ENCODE assay signal across 8 cellular contexts in the genomic region with DNA sequence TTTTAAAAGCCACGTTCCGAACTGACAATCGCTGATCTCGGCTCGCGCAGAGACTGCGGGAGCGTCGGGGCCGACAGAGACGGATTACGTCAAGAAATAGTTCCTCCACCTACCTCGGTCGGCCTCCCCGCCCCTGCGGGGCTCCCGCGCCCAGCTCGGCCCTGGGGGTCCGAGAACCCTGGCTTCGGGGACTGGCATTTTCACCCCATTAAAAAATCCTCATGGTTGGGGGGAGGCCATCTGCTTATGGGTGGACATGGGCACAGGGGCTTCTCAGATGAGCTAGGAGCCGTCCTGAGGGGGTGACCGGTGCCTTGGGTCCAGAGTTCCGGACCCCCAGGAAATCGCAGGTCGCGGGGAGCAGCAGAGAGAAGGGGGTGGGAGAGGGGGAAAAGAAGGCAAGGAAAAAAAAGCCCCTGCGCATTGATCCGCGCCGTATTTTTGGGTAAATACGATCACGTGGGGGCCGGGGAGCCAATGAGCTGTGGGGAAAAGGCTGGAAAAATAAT. TPM values are rescaled to one million over a fixed set of nuclear protein-coding genes. Genes with fewer than 3 reads are reported as not detected.
DNase-seq lines count a peak whose midpoint lies in the region; ATAC-seq, FAIRE-seq and TF ChIP-seq lines count a peak whose summit lies in the region.

No MANE protein-coding gene starts in this region.

- H3K27me3 Mint-ChIP-seq in activated CD4-positive, alpha-beta T cell treated with anti-CD3 and anti-CD28 coated beads for 36 hours = peaks cover 87% of the 10 kb centered on the region
- peaks cover 34% of the 10 kb centered on the region for H3K27me3 Mint-ChIP-seq in endothelial cell (ENCODE audit: unreplicated experiment)

- FAIRE-seq in GM19239 (lab: Jason Lieb, UNC) = no peak

- CTCF ChIA-PET in activated CD4-positive, alpha-beta T cell treated with anti-CD3 and anti-CD28 coated beads for 36 hours (lab: Charles Lee) = interaction anchor here (0.6 to 3.8 kb wide), 14 partner anchors 9 to 216 kb away, joined by 3 to 17 read pairs (median 4); a partner anchor contains a TSS

- intact Hi-C loops in activated CD4-positive, alpha-beta T cell treated with anti-CD3 and anti-CD28 coated beads for 36 hours (cut with DNase I, micrococcal nuclease) = loop anchor here in 1 of 2 experiments (5.0 kb wide), 1 partner anchor 47 kb away; a partner anchor contains a TSS

- no peak overlapping the region for H3K27ac Mint-ChIP-seq in activated CD4-positive, alpha-beta T cell treated with anti-CD3 and anti-CD28 coated beads for 36 hours
- no peak overlapping the region for H3K27ac Mint-ChIP-seq in endothelial cell (ENCODE audit: unreplicated experiment)

- POLR2A ChIA-PET in activated CD4-positive, alpha-beta T cell treated with anti-CD3 and anti-CD28 coated beads for 36 hours (lab: Charles Lee) = no interaction called here

- peak; percentile 60 for DNase-seq in activated CD4-positive, alpha-beta T cell treated with anti-CD3 and anti-CD28 coated beads for 36 hours
- DNase-seq in activated CD4-positive, alpha-beta T cell treated with anti-CD3 and anti-CD28 coated beads for 1 hour = no peak
- DNase-seq in NCI-H2227 treated with DMSO at 0.1 percent for 48 hours (lab: John Stamatoyannopoulos, UW) = peak; percentile 32
- no peak for DNase-seq in endothelial cell (ENCODE audit: low spot score)
- peak; percentile 69 for DNase-seq in skeletal muscle cell (ENCODE audit: low read depth)
- no peak for DNase-seq in GM19239 (ENCODE audit: insufficient read length, low spot score)
- DNase-seq in NAMALWA (ENCODE audit: low spot score) = no peak
- DNase-seq in anterior cingulate cortex (lab: John Stamatoyannopoulos, UW) = no peak

- no peak for TF ChIP-seq CTCF in endothelial cell (IDR thresholded peaks at IDR 0.05; ENCODE audit: unreplicated experiment)

- no peaks in the 10 kb centered on the region for H3K36me3 Mint-ChIP-seq in activated CD4-positive, alpha-beta T cell treated with anti-CD3 and anti-CD28 coated beads for 36 hours (ENCODE audit: low read depth)
- no peaks in the 10 kb centered on the region for H3K36me3 Mint-ChIP-seq in endothelial cell (ENCODE audit: low read depth, unreplicated experiment)

- H3K4me3 ChIP-seq in skeletal muscle cell (ENCODE audit: low read depth, low read length) = peak overlapping the region; percentile 71

- H3K4me3 Mint-ChIP-seq in activated CD4-positive, alpha-beta T cell treated with anti-CD3 and anti-CD28 coated beads for 36 hours = peak overlapping the region; percentile 41
- peak overlapping the region; percentile 67 for H3K4me3 Mint-ChIP-seq in endothelial cell (ENCODE audit: unreplicated experiment)

- peaks cover 24% of the 10 kb centered on the region for H3K4me1 Mint-ChIP-seq in activated CD4-positive, alpha-beta T cell treated with anti-CD3 and anti-CD28 coated beads for 36 hours
- H3K4me1 Mint-ChIP-seq in endothelial cell (ENCODE audit: unreplicated experiment) = peaks cover 10% of the 10 kb centered on the region

- no peak for ATAC-seq in activated CD4-positive, alpha-beta T cell treated with anti-CD3 and anti-CD28 coated beads for 36 hours

- no peaks in the 10 kb centered on the region for H3K9me3 Mint-ChIP-seq in activated CD4-positive, alpha-beta T cell treated with anti-CD3 and anti-CD28 coated beads for 36 hours (ENCODE audit: low read depth)
- H3K9me3 Mint-ChIP-seq in endothelial cell (ENCODE audit: unreplicated experiment) = no peaks in the 10 kb centered on the region

RNA-seq across cellular contexts. Expression of a gene that starts 0.3 kb away (rescaled TPM):
- not detected for total RNA-seq in activated CD4-positive, alpha-beta T cell treated with anti-CD3 and anti-CD28 coated beads for 36 hours
- 0.28 TPM for total RNA-seq in endothelial cell (ENCODE audit: unreplicated experiment)

RNA-seq across cellular contexts. Expression of a gene that starts 9.1 kb away (rescaled TPM):
- total RNA-seq in activated CD4-positive, alpha-beta T cell treated with anti-CD3 and anti-CD28 coated beads for 36 hours = not detected
- total RNA-seq in endothelial cell (ENCODE audit: unreplicated experiment) = not detected

RNA-seq across cellular contexts. Expression of a gene that starts 14.7 kb away (rescaled TPM):
- not detected for total RNA-seq in activated CD4-positive, alpha-beta T cell treated with anti-CD3 and anti-CD28 coated beads for 36 hours
- 1.9 TPM for total RNA-seq in endothelial cell (ENCODE audit: unreplicated experiment)

RNA-seq across cellular contexts. Expression of a gene that starts 24.9 kb away (rescaled TPM):
- total RNA-seq in activated CD4-positive, alpha-beta T cell treated with anti-CD3 and anti-CD28 coated beads for 36 hours = not detected
- 1.4 TPM for total RNA-seq in endothelial cell (ENCODE audit: unreplicated experiment)

RNA-seq across cellular contexts. Expression of a gene that starts 26.7 kb away (rescaled TPM):
- not detected for total RNA-seq in activated CD4-positive, alpha-beta T cell treated with anti-CD3 and anti-CD28 coated beads for 36 hours
- total RNA-seq in endothelial cell (ENCODE audit: unreplicated experiment) = 0.38 TPM

Comparison
In these comparisons a context has a peak if more than half of its experiments do, and no peak if none do; other contexts are left out.
1. DNase-seq: peak in activated CD4-positive, alpha-beta T cell treated with anti-CD3 and anti-CD28 coated beads for 36 hours (single experiment), NCI-H2227 treated with DMSO at 0.1 percent for 48 hours (single experiment) and skeletal muscle cell (single experiment); none in activated CD4-positive, alpha-beta T cell treated with anti-CD3 and anti-CD28 coated beads for 1 hour (single experiment), endothelial cell (single experiment), GM19239 (single experiment), NAMALWA (single experiment) and anterior cingulate cortex (0 of 58).